In genomic region chr1:155305881-155306391, GRCh38 we compare ENCODE assay signal across 16 cellular contexts. TPM values are rescaled to one million over a fixed set of nuclear protein-coding genes. Genes with fewer than 3 reads are reported as not detected.
DNase-seq lines count a peak whose midpoint lies in the region; ATAC-seq and TF ChIP-seq lines count a peak whose summit lies in the region.
"Had no signal": no experiment of that assay in that cellular context is flagged by ENCODE, and none has a peak within 500 bp of the region (broad histone marks: within the 10 kb centered on the region; RNA-seq: fewer than 3 reads in every experiment).

No MANE protein-coding gene starts in this region.

- ATAC-seq in stimulated activated memory B cell treated with anti-CD40 and anti-IgM and Interleukin-4, amounts not matched to agents 10 μg/mL and 1 μg/mL and 100 μg/mL, for 72 hours, result no peak
- ATAC-seq in HG02571 (IDR thresholded peaks at IDR 0.05; ENCODE audit: unreplicated experiment), result no peak
- ATAC-seq: effector memory CD8-positive, alpha-beta T cell had no signal

- peaks cover 53% of the 10 kb centered on the region for H3K4me1 ChIP-seq in OCI-LY3 (ENCODE audit: low read length)

- H3K27ac ChIP-seq in OCI-LY3 (ENCODE audit: low read length), result peak overlapping the region; percentile 50
- H3K27ac ChIP-seq: upper lobe of left lung had no signal

- H3K36me3 ChIP-seq in OCI-LY3 (replicated peaks; ENCODE audit: low read depth, low read length), result peaks cover 21% of the 10 kb centered on the region

- no peaks in the 10 kb centered on the region for H3K27me3 ChIP-seq in OCI-LY3 (ENCODE audit: low read depth, low read length)
- H3K27me3 ChIP-seq: upper lobe of left lung had no signal

- H3K27ac Mint-ChIP-seq in activated T-cell treated with anti-CD3 and anti-CD28 coated beads, Interleukin-2, amount 50 U/mL, for 24 hours, result peak overlapping the region; percentile 51
- peak overlapping the region; percentile 20 for H3K27ac Mint-ChIP-seq in stimulated activated memory B cell treated with anti-CD40 and anti-IgM and Interleukin-4, amounts not matched to agents 10 μg/mL and 1 μg/mL and 100 μg/mL, for 72 hours
- H3K27ac Mint-ChIP-seq: effector memory CD8-positive, alpha-beta T cell had no signal

- H3K79me2 ChIP-seq in OCI-LY3 (ENCODE audit: low read length), result peaks cover 23% of the 10 kb centered on the region

- no peaks in the 10 kb centered on the region for H4K20me1 ChIP-seq in OCI-LY3 (ENCODE audit: insufficient read depth, low read length)

- H3K4me3 ChIP-seq in OCI-LY3 (ENCODE audit: low read length) (no peak overlapping the region), fibroblast of villous mesenchyme (ENCODE audit: low read depth, low read length) (no peak overlapping the region)
- H3K4me3 ChIP-seq: upper lobe of left lung had no signal

- H3K4me3 Mint-ChIP-seq in activated T-cell treated with anti-CD3 and anti-CD28 coated beads, Interleukin-2, amount 50 U/mL, for 24 hours, result no peak overlapping the region
- H3K4me3 Mint-ChIP-seq in stimulated activated memory B cell treated with anti-CD40 and anti-IgM and Interleukin-4, amounts not matched to agents 10 μg/mL and 1 μg/mL and 100 μg/mL, for 72 hours, result no peak overlapping the region
- H3K4me3 Mint-ChIP-seq: effector memory CD8-positive, alpha-beta T cell had no signal

- H3K4me2 ChIP-seq in OCI-LY3 (ENCODE audit: low read length), result no peak overlapping the region

- no peak for DNase-seq in activated T-cell treated with anti-CD3 and anti-CD28 coated beads, Interleukin-2, amount 50 U/mL, for 24 hours
- no peak for DNase-seq in activated T-cell treated with anti-CD3 and anti-CD28 coated beads, Interleukin-2, amount 50 U/mL, for 1 hour
- DNase-seq in fibroblast of villous mesenchyme (ENCODE audit: low read depth) (peak; percentile 40), NCI-H1436 treated with DMSO at 0.1 percent for 48 hours (lab: John Stamatoyannopoulos, UW) (no peak), Kasumi-1 (lab: John Stamatoyannopoulos, UW) (no peak)
- DNase-seq: activated CD8-positive, alpha-beta memory T cell treated with anti-CD3 and anti-CD28 coated beads, Interleukin-2, amount 50 U/mL, for 4 hours; anterior cingulate cortex; effector memory CD8-positive, alpha-beta T cell; occipital lobe; stimulated activated CD4-positive, alpha-beta T cell treated with anti-CD3 and anti-CD28 coated beads, Interleukin-12 subunit alpha, Interleukin-12 subunit beta, amount 100 ng/mL, for 4 hours; T-helper 2 cell had no signal

- H3K4me1 Mint-ChIP-seq in activated T-cell treated with anti-CD3 and anti-CD28 coated beads, Interleukin-2, amount 50 U/mL, for 24 hours (ENCODE audit: low read depth), result peaks cover 22% of the 10 kb centered on the region
- peaks cover 18% of the 10 kb centered on the region for H3K4me1 Mint-ChIP-seq in stimulated activated memory B cell treated with anti-CD40 and anti-IgM and Interleukin-4, amounts not matched to agents 10 μg/mL and 1 μg/mL and 100 μg/mL, for 72 hours

- no peaks in the 10 kb centered on the region for H3K9me3 Mint-ChIP-seq in activated T-cell treated with anti-CD3 and anti-CD28 coated beads, Interleukin-2, amount 50 U/mL, for 24 hours
- H3K9me3 Mint-ChIP-seq in stimulated activated memory B cell treated with anti-CD40 and anti-IgM and Interleukin-4, amounts not matched to agents 10 μg/mL and 1 μg/mL and 100 μg/mL, for 72 hours, result no peaks in the 10 kb centered on the region
- H3K9me3 Mint-ChIP-seq: effector memory CD8-positive, alpha-beta T cell had no signal

- TF ChIP-seq CTCF in OCI-LY3 (IDR thresholded peaks at IDR 0.05; ENCODE audit: low read depth, low read length) (no peak), fibroblast of villous mesenchyme (IDR thresholded peaks at IDR 0.05; ENCODE audit: insufficient read depth, low read depth, low read length) (no peak)

- no peak overlapping the region; the same call in 1 of the 2 replicates for H3K9ac ChIP-seq in OCI-LY3 (ENCODE audit: low read length)

- no peaks in the 10 kb centered on the region for H3K9me3 ChIP-seq in OCI-LY3 (ENCODE audit: insufficient read depth, low read length)
- H3K9me3 ChIP-seq: upper lobe of left lung had no signal

- H3K36me3 Mint-ChIP-seq in activated T-cell treated with anti-CD3 and anti-CD28 coated beads, Interleukin-2, amount 50 U/mL, for 24 hours (ENCODE audit: low read depth), result peaks cover 23% of the 10 kb centered on the region
- H3K36me3 Mint-ChIP-seq in stimulated activated memory B cell treated with anti-CD40 and anti-IgM and Interleukin-4, amounts not matched to agents 10 μg/mL and 1 μg/mL and 100 μg/mL, for 72 hours, result peaks cover 8% of the 10 kb centered on the region

- no peaks in the 10 kb centered on the region for H3K27me3 Mint-ChIP-seq in activated T-cell treated with anti-CD3 and anti-CD28 coated beads, Interleukin-2, amount 50 U/mL, for 24 hours
- H3K27me3 Mint-ChIP-seq in stimulated activated memory B cell treated with anti-CD40 and anti-IgM and Interleukin-4, amounts not matched to agents 10 μg/mL and 1 μg/mL and 100 μg/mL, for 72 hours, result no peaks in the 10 kb centered on the region
- H3K27me3 Mint-ChIP-seq: effector memory CD8-positive, alpha-beta T cell had no signal

- no peak overlapping the region for H2AFZ ChIP-seq in OCI-LY3 (ENCODE audit: low read depth, low read length)

RNA-seq across cellular contexts. Expression of gene FDPS, which starts 2.7 kb away (rescaled TPM):
- 427 and 428 TPM in 2 replicates for total RNA-seq in fibroblast of villous mesenchyme

RNA-seq across cellular contexts. Expression of gene PKLR, which starts 4.7 kb away (rescaled TPM):
- not detected in 2 replicates for total RNA-seq in fibroblast of villous mesenchyme
- total RNA-seq: glomerular endothelial cell, occipital lobe had no signal

RNA-seq across cellular contexts. Expression of gene RUSC1, which starts 14.8 kb away (rescaled TPM):
- 18.4 and 22.9 TPM in 2 replicates for total RNA-seq in fibroblast of villous mesenchyme

RNA-seq across cellular contexts. Expression of gene HCN3, which starts 28.7 kb away (rescaled TPM):
- 0.86 and 1.6 TPM in 2 replicates for total RNA-seq in fibroblast of villous mesenchyme

RNA-seq across cellular contexts. Expression of gene CLK2, which starts 32.6 kb away (rescaled TPM):
- total RNA-seq in fibroblast of villous mesenchyme, result 19.3 and 21.6 TPM in 2 replicates
